ENCODE assay signal across 9 cellular contexts in genomic region chr1:230700132-230700531, GRCh38. TPM values are rescaled to one million over a fixed set of nuclear protein-coding genes. Genes with fewer than 3 reads are reported as not detected.
"Had no signal": no experiment of that assay in that cellular context is flagged by ENCODE, and none has a peak within 500 bp of the region (broad histone marks: within the 10 kb centered on the region; RNA-seq: fewer than 3 reads in every experiment).

No MANE protein-coding gene starts in this region.

- FAIRE-seq: G401.6, GM12878, GM12891, GM12892, GM18507, GM19239 had no signal

- DNase-seq: GDM1, GF-D8 had no signal

- H3K4me3 ChIP-seq: GM12878 had no signal

- ATAC-seq: GM12878 had no signal

RNA-seq across cellular contexts. Expression of gene AGT, which starts 13.8 kb away (rescaled TPM):
- total RNA-seq: G401 had no signal
- polyA plus RNA-seq: GM12878 had no signal

RNA-seq across cellular contexts. Expression of gene CAPN9, which starts 47.1 kb away (rescaled TPM):
- total RNA-seq: GM12878 had no signal
- polyA plus RNA-seq: GM12878 had no signal
